ENCODE assay signal across 8 cellular contexts in the genomic region with DNA sequence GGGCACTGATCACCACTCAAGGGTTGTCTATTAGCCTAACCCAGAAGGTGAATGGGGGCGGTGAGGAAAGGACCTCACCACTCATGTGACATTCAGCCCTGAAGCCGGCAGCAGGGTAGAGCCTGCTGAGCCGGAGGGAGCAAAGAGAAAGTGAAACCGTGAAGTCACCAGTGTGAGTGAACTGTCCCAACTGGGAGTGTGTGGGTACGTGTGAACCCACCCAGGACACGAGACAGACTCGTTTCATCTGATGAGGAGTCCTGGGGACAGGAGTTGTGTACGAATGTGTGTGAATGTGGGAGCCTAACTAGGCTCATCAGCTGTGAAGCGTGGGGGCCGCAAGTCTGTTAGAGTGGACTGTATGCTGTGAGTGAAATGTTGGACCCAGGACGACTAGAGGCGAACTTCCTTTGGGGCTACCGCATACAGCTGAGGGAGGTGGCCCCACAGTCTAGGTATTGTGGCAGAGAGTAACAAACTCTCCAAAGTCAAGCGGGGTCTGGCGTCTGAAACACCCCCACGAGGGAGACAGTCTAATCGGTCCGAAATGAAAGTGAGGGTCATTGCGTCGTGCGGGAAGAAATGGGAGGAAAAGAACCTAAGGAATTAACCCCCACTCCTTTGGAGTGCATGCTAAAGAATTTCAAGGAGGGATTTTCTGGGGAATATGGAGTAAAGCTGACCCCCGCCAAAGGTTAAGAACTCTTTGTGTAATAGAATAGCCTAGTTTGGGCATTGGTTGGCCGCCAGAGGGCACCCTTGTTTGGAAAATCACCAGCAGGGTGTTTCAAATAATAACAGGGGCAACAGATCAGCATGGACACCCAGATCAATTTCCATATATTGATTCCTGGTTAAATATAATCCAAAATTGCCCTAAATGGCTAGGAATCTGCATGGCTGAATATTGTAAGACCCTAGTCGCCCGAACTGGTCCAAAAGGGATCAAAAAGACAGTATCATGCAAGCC. TPM values are rescaled to one million over a fixed set of nuclear protein-coding genes. Genes with fewer than 3 reads are reported as not detected.
DNase-seq lines count a peak whose midpoint lies in the region; ATAC-seq and TF ChIP-seq lines count a peak whose summit lies in the region.

No MANE protein-coding gene starts in this region.

- TF ChIP-seq CTCF in type B pancreatic cell (conservative IDR thresholded peaks at IDR 0.05) (no peak), psoas muscle (IDR thresholded peaks at IDR 0.05) (no peak)

- H2BK15ac ChIP-seq in mesenchymal stem cell (ENCODE audit: low read depth, poor library complexity, severe bottlenecking), result no peak overlapping the region

- peak overlapping the region; percentile 12 for H4K8ac ChIP-seq in mesenchymal stem cell (ENCODE audit: low read length)

- peak overlapping the region; percentile 27 for H4K91ac ChIP-seq in mesenchymal stem cell (ENCODE audit: low read length)

- peak; percentile 35 for ATAC-seq in HG03469 (IDR thresholded peaks at IDR 0.05; ENCODE audit: unreplicated experiment)
- peak; percentile 93 for ATAC-seq in activated T-helper 17 cell treated with anti-CD3 and anti-CD28 coated beads, Interleukin-2, amount 50 U/mL, for 72 hours (replicated peaks)
- no peak for ATAC-seq in psoas muscle
- no peak for ATAC-seq in GM18861 (IDR thresholded peaks at IDR 0.05; ENCODE audit: unreplicated experiment)

- peak overlapping the region; percentile 43 to 76 for H3K18ac ChIP-seq in mesenchymal stem cell (ENCODE audit: low read depth in 1 of 2, low read length in 2 of 2)

- H3K27me3 Mint-ChIP-seq in activated T-helper 17 cell treated with anti-CD3 and anti-CD28 coated beads, Interleukin-2, amount 50 U/mL, for 72 hours, result no peaks in the 10 kb centered on the region
- no peaks in the 10 kb centered on the region for H3K27me3 Mint-ChIP-seq in type B pancreatic cell

- no peak overlapping the region for H3K9ac ChIP-seq in mesenchymal stem cell (ENCODE audit: low read length)

- peaks cover 12% of the 10 kb centered on the region for H3K4me1 Mint-ChIP-seq in activated T-helper 17 cell treated with anti-CD3 and anti-CD28 coated beads, Interleukin-2, amount 50 U/mL, for 72 hours
- H3K4me1 Mint-ChIP-seq in type B pancreatic cell (ENCODE audit: unreplicated experiment), result no peaks in the 10 kb centered on the region

- H3K27me3 ChIP-seq in mesenchymal stem cell (ENCODE audit: control insufficient read depth in 1 of 2, insufficient read depth in 1 of 2, low read length in 2 of 2) (no peaks in the 10 kb centered on the region), psoas muscle (ENCODE audit: insufficient read depth in 3 of 3, low read length in 2 of 3) (no peaks in the 10 kb centered on the region)

- no peak overlapping the region for H2AFZ ChIP-seq in mesenchymal stem cell (ENCODE audit: low read depth, low read length)

- peak overlapping the region; percentile 90 for H3K4me3 Mint-ChIP-seq in activated T-helper 17 cell treated with anti-CD3 and anti-CD28 coated beads, Interleukin-2, amount 50 U/mL, for 72 hours
- H3K4me3 Mint-ChIP-seq in type B pancreatic cell, result no peak overlapping the region

- peak overlapping the region; percentile 56 for H3K4me2 ChIP-seq in mesenchymal stem cell (ENCODE audit: low read length, poor library complexity, severe bottlenecking)

- H3K9me3 ChIP-seq in mesenchymal stem cell (ENCODE audit: control insufficient read depth, low read length) (no peaks in the 10 kb centered on the region), psoas muscle (no peaks in the 10 kb centered on the region)

- H3K27ac Mint-ChIP-seq in activated T-helper 17 cell treated with anti-CD3 and anti-CD28 coated beads, Interleukin-2, amount 50 U/mL, for 72 hours, result peak overlapping the region; percentile 91
- H3K27ac Mint-ChIP-seq in type B pancreatic cell, result no peak overlapping the region

- H3K79me1 ChIP-seq in mesenchymal stem cell (replicated peaks; ENCODE audit: low read length, poor library complexity, severe bottlenecking), result no peaks in the 10 kb centered on the region

- H3K14ac ChIP-seq in mesenchymal stem cell (ENCODE audit: low read length in 2 of 2), result no peak overlapping the region

- intact Hi-C loops in psoas muscle (cut with DNase I), result no loop called here

- H3K4me1 ChIP-seq in mesenchymal stem cell (ENCODE audit: control insufficient read depth, insufficient read depth, low read depth, low read length) (peaks cover 11% of the 10 kb centered on the region), psoas muscle (no peaks in the 10 kb centered on the region)

- H3K36me3 Mint-ChIP-seq in activated T-helper 17 cell treated with anti-CD3 and anti-CD28 coated beads, Interleukin-2, amount 50 U/mL, for 72 hours (ENCODE audit: low read depth), result peaks cover 50% of the 10 kb centered on the region
- no peaks in the 10 kb centered on the region for H3K36me3 Mint-ChIP-seq in type B pancreatic cell

- H2AK5ac ChIP-seq in mesenchymal stem cell (ENCODE audit: low read length, severe bottlenecking), result peak overlapping the region; percentile 65

- H3K4ac ChIP-seq in mesenchymal stem cell (ENCODE audit: low read depth in 1 of 2, low read length in 2 of 2), result no peak overlapping the region

- H3K23ac ChIP-seq in mesenchymal stem cell (ENCODE audit: low read length in 2 of 2), result no peak overlapping the region

- H3K27ac ChIP-seq in mesenchymal stem cell (ENCODE audit: low read length, poor library complexity, severe bottlenecking) (no peak overlapping the region), psoas muscle (no peak overlapping the region)

- H3K36me3 ChIP-seq in mesenchymal stem cell (ENCODE audit: control insufficient read depth in 1 of 2, insufficient read depth in 2 of 2, low read depth in 1 of 2, low read length in 2 of 2), result peaks cover 0 to 4% of the 10 kb centered on the region in 2 experiments
- H3K36me3 ChIP-seq in psoas muscle (ENCODE audit: insufficient read depth in 1 of 2, low read depth in 1 of 2), result no peaks in the 10 kb centered on the region

- H2BK120ac ChIP-seq in mesenchymal stem cell (ENCODE audit: low read depth, low read length), result no peak overlapping the region

- peak; percentile 23 for DNase-seq in EH (ENCODE audit: low read depth)
- DNase-seq in mesenchymal stem cell, result peak; percentile 60
- no peak for DNase-seq in HuH-7.5 (ENCODE audit: low spot score)
- DNase-seq in type B pancreatic cell (ENCODE audit: extremely low spot score, unreplicated experiment), result no peak
- DNase-seq in psoas muscle, result no peak

- H2BK5ac ChIP-seq in mesenchymal stem cell (ENCODE audit: low read depth, low read length, poor library complexity, severe bottlenecking), result no peak overlapping the region

- H2BK12ac ChIP-seq in mesenchymal stem cell (ENCODE audit: low read length in 2 of 2), result no peak overlapping the region

- no peaks in the 10 kb centered on the region for H3K9me3 Mint-ChIP-seq in activated T-helper 17 cell treated with anti-CD3 and anti-CD28 coated beads, Interleukin-2, amount 50 U/mL, for 72 hours
- H3K9me3 Mint-ChIP-seq in type B pancreatic cell, result no peaks in the 10 kb centered on the region

- 90% methylated on average over 21 of the region's 25 CpGs for WGBS in mesenchymal stem cell
- 91% methylated on average over 25 of the region's 25 CpGs; no CpG with 5 or more reads in 1 of the 3 donors for WGBS in psoas muscle, 3 donors

- H3K4me3 ChIP-seq in mesenchymal stem cell (ENCODE audit: insufficient read depth in 1 of 2, low read depth in 1 of 2, low read length in 2 of 2) (no peak overlapping the region), psoas muscle (no peak overlapping the region)

RNA-seq across cellular contexts. Expression of a gene that starts 43.6 kb away (rescaled TPM):
- total RNA-seq in activated T-helper 17 cell treated with anti-CD3 and anti-CD28 coated beads, Interleukin-2, amount 50 U/mL, for 72 hours, result 10 to 100 TPM; 23.1 to 46.2 TPM
- 5.0 TPM for polyA plus RNA-seq in mesenchymal stem cell (2013, experiment 1 of 2)
- polyA plus RNA-seq in mesenchymal stem cell (2013, experiment 2 of 2), result 4.8 TPM
- not detected in 2 replicates for total RNA-seq in type B pancreatic cell (ENCODE audit: low replicate concordance)
- not detected for total RNA-seq in psoas muscle
- polyA plus RNA-seq in psoas muscle, result 1 to 10 TPM in 2 of 3 donors, not detected in 1; 1.3 to 4.5 TPM

Comparison
In these comparisons a context has a peak if more than half of its experiments do, and no peak if none do; other contexts are left out.
1. DNase-seq: peak in EH (single experiment) and mesenchymal stem cell (single experiment); none in HuH-7.5 (single experiment), type B pancreatic cell (single experiment) and psoas muscle (0 of 2).
2. ATAC-seq: peak in HG03469 (single experiment) and activated T-helper 17 cell treated with anti-CD3 and anti-CD28 coated beads, Interleukin-2, amount 50 U/mL, for 72 hours (single experiment); none in psoas muscle (0 of 4) and GM18861 (single experiment).